ENCODE assay signal across 8 cellular contexts in the genomic region with DNA sequence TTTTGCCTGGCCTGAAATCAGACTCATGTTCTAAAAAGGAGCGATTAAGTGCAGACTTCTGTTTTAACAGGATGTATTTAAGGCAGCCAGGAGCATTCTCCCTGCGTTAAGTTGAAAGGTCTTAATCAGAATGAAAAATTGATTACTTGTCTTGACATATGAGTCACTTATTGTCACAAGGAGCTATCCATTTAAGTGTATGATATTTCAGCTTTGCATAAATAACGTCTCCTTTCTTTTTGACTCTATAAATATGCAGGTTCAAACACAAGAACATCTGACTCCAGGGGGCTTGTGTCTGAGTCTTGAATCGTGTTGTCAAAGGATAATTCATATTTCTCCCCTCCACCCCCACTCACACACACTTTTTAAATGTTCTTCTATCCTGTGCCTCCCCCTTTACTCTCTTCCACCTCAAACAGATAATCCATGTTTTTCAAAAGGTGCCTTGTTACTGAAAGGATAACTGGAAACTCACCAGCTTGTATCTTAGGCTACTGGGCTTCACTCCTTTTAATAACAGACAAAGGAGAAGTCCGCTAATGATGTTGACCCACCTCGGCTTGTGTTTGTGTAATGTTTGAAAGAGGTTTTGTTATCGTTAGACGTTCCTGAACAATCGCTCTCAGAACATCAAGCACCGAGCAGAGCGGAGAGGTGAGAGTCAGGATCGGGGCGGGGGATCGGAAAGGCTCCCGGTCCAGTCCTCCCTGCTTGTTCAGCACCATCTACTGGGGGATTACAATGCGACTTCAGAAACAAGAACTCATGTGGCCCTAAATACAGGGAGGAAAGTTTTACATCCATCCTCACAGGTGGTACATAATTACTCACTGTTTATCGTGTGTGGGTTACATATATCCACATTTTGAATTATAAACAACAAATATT.
A peak's percentile ranks its signal among the peaks of the same experiment; 100 is the strongest.
DNase-seq lines count a peak whose midpoint lies in the region; ATAC-seq and TF ChIP-seq lines count a peak whose summit lies in the region.

No MANE protein-coding gene starts in this region.

- peaks cover 16% of the 10 kb centered on the region for H3K27me3 Mint-ChIP-seq in T-helper 1 cell treated with Interleukin-12 subunit alpha and Interleukin-12 subunit beta and Interleukin-4 antibody, amounts not matched to agents 30 μg/mL and 1 μg/mL, for 36 hours (ENCODE audit: low read depth)

- DNase-seq in Ammon's horn (ENCODE audit: low spot score): peak; percentile 63
- DNase-seq in HFF-Myc (ENCODE audit: extremely low read depth, low read depth): no peak
- no peak for DNase-seq in dorsolateral prefrontal cortex
- peak; percentile 35 for DNase-seq in midbrain (lab: John Stamatoyannopoulos, UW)
- DNase-seq in NCI-H446 (lab: John Stamatoyannopoulos, UW): no peak

- H3K4me3 ChIP-seq in HFF-Myc (replicated peaks; ENCODE audit: low read depth, low read length): no peak overlapping the region
- H3K4me3 ChIP-seq in dorsolateral prefrontal cortex: peak overlapping the region in 30 of 59 donors; percentile 2 to 43 (median 30)

- intact Hi-C loops in dorsolateral prefrontal cortex (cut with DNase I): no loop called here

- no peak for ATAC-seq in GM18511 (IDR thresholded peaks at IDR 0.05; ENCODE audit: unreplicated experiment)
- ATAC-seq in HG02970 (IDR thresholded peaks at IDR 0.05; ENCODE audit: low FRiP score, unreplicated experiment): no peak

- no peak overlapping the region for H3K27ac ChIP-seq in dorsolateral prefrontal cortex

- peaks cover under 1% of the 10 kb centered on the region for H3K36me3 Mint-ChIP-seq in T-helper 1 cell treated with Interleukin-12 subunit alpha and Interleukin-12 subunit beta and Interleukin-4 antibody, amounts not matched to agents 30 μg/mL and 1 μg/mL, for 36 hours (ENCODE audit: low read depth)

- H3K4me1 Mint-ChIP-seq in T-helper 1 cell treated with Interleukin-12 subunit alpha and Interleukin-12 subunit beta and Interleukin-4 antibody, amounts not matched to agents 30 μg/mL and 1 μg/mL, for 36 hours (ENCODE audit: low read depth): peaks cover 13% of the 10 kb centered on the region

- peaks cover 0 to 30% (median 10%) of the 10 kb centered on the region in 45 donors for H3K27me3 ChIP-seq in dorsolateral prefrontal cortex

- no peaks in the 10 kb centered on the region for H3K9me3 Mint-ChIP-seq in T-helper 1 cell treated with Interleukin-12 subunit alpha and Interleukin-12 subunit beta and Interleukin-4 antibody, amounts not matched to agents 30 μg/mL and 1 μg/mL, for 36 hours

- no peak overlapping the region for H3K27ac Mint-ChIP-seq in T-helper 1 cell treated with Interleukin-12 subunit alpha and Interleukin-12 subunit beta and Interleukin-4 antibody, amounts not matched to agents 30 μg/mL and 1 μg/mL, for 36 hours

- peak overlapping the region; percentile 58 for H3K4me3 Mint-ChIP-seq in T-helper 1 cell treated with Interleukin-12 subunit alpha and Interleukin-12 subunit beta and Interleukin-4 antibody, amounts not matched to agents 30 μg/mL and 1 μg/mL, for 36 hours

- TF ChIP-seq CTCF in HFF-Myc (IDR thresholded peaks at IDR 0.05; ENCODE audit: low read depth, low read length, missing control alignments) (peak; percentile 38), dorsolateral prefrontal cortex (IDR thresholded peaks at IDR 0.05 in 54 of 56, conservative IDR thresholded peaks at IDR 0.05 in 2 of 56; ENCODE audit: low read depth in 1 of 56, partially characterized antibody in 56 of 56) (peak in 42 of 56 donors; percentile 7 to 66 (median 39))

Comparison
In these comparisons a context has a peak if more than half of its experiments do, and no peak if none do; other contexts are left out.
1. DNase-seq: peak in Ammon's horn (single experiment) and midbrain (single experiment); none in HFF-Myc (single experiment), dorsolateral prefrontal cortex (0 of 10) and NCI-H446 (0 of 2).